Comparison of ENCODE assay signal across 1 cellular context in the genomic region with DNA sequence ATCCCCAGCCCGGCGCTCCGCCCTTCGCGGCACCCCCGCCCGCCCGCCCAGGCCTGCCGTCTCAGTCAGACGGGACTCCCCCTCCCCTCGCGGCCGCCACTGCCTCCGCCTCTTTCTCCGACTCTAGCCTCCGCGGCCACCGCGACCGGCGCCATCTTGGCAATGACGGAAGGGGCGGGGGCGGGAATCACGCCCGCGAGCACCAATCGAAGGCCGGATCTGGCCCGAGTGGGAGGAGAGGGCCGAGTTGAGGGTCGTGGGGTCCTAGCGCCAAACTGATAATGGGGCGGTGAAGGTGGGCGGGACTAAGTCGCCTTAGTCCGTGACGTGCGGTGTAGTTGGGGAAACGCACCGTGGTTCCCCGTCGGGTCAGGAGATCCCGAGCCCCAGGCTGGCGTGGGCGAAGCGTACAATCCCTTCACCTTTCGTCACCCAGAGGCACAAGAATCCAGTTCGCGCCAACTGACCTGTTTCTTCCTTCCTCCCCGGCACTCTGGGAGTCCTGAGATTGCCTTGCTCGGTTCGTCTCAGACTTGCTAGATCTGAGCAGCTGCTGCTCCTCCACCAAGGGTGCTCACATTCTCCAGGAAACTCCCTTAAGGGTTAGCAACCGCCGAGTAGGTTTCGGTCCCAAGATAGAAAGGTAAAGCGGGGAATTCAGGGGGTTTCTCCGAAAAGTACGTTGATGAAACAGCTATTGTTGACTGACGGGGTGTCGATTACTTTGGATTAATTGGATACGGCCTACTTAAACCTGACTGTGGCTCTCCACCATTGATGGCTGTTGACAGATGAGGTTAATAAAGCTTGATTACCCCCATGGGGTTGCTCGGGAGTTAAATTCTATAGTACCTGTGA.
TF ChIP-seq lines count a peak whose summit lies in the region.

TSS of gene DENND4A (minus strand) at position 164 of the 858 bp plus-strand sequence. CDS start 35,843 bp downstream, outside the sequence.

TF ChIP-seq in K562, 482 proteins besides CTCF, POLR2A, EP300 and RAD21 (continued from another document and continues in another):
- TF ChIP-seq RCOR1 (IDR thresholded peaks at IDR 0.05; ENCODE audit: borderline replicate concordance in 1 of 2, low read depth in 2 of 2, low read length in 2 of 2) (peak in 1 of 2 experiments; percentile 72; a peak in 2 of 4 replicates), ZNF408 (CRISPR knock-in tag; IDR thresholded peaks at IDR 0.05; ENCODE audit: low read depth) (no peak), ZNF780A (CRISPR knock-in tag; IDR thresholded peaks at IDR 0.05) (no peak), MYC (IDR thresholded peaks at IDR 0.05; ENCODE audit: low read depth, low read length) (peak; percentile 57; the same call in 1 of the 2 replicates), MYC (CRISPR knock-in tag; IDR thresholded peaks at IDR 0.05; ENCODE audit: borderline replicate concordance, low read depth) (peak; percentile 60; the same call in 1 of the 2 replicates), SMAD4 (CRISPR knock-in tag; conservative IDR thresholded peaks at IDR 0.05) (peak; percentile 54; the same call in 1 of the 2 replicates), ZNF766 (CRISPR knock-in tag; conservative IDR thresholded peaks at IDR 0.05) (peak; percentile 56; the same call in 1 of the 2 replicates), ZNF23 (CRISPR knock-in tag; IDR thresholded peaks at IDR 0.05) (no peak), SLC30A9 (CRISPR knock-in tag; IDR thresholded peaks at IDR 0.05) (no peak), PHF8 (IDR thresholded peaks at IDR 0.05; ENCODE audit: borderline replicate concordance, low read length) (peak; percentile 79), SETDB1 (IDR thresholded peaks at IDR 0.05; ENCODE audit: low read length) (peak; percentile 29), NRF1 (conservative IDR thresholded peaks at IDR 0.05 in 1 of 2, IDR thresholded peaks at IDR 0.05 in 1 of 2) (peak; percentile 53 to 66), HCFC1 (IDR thresholded peaks at IDR 0.05; ENCODE audit: low read depth, low read length) (peak; percentile 53; the same call in 1 of the 2 replicates), HDAC1 (IDR thresholded peaks at IDR 0.05) (peak in 1 of 2 experiments; percentile 66; a peak in 1 of 4 replicates), DMBX1 (CRISPR knock-in tag; IDR thresholded peaks at IDR 0.05; ENCODE audit: borderline replicate concordance) (no peak; the same call in 1 of the 2 replicates), DPF2 (IDR thresholded peaks at IDR 0.05) (peak; percentile 67), FOS (IDR thresholded peaks at IDR 0.05; ENCODE audit: extremely low read depth, insufficient read length) (peak; percentile 29), ZNF830 (CRISPR knock-in tag; IDR thresholded peaks at IDR 0.05) (no peak), STAG1 (CRISPR knock-in tag; IDR thresholded peaks at IDR 0.05; ENCODE audit: borderline replicate concordance) (no peak), SNIP1 (IDR thresholded peaks at IDR 0.05; ENCODE audit: low read depth) (no peak), NR3C1 (CRISPR knock-in tag; IDR thresholded peaks at IDR 0.05) (no peak), HLTF (IDR thresholded peaks at IDR 0.05) (peak; percentile 66; the same call in 1 of the 2 replicates), KDM1A (IDR thresholded peaks at IDR 0.05) (peak in 1 of 2 experiments; percentile 38; a peak in 1 of 4 replicates), ZNF282 (CRISPR knock-in tag; IDR thresholded peaks at IDR 0.05) (no peak), RFX1 (IDR thresholded peaks at IDR 0.05) (peak; percentile 50; the same call in 1 of the 2 replicates), STAT5A (IDR thresholded peaks at IDR 0.05; ENCODE audit: borderline replicate concordance, low read length) (peak; percentile 42; the same call in 1 of the 2 replicates), E2F6 (IDR thresholded peaks at IDR 0.05; ENCODE audit: borderline replicate concordance in 1 of 2, extremely low read depth in 1 of 2, insufficient read depth in 1 of 2, insufficient read length in 1 of 2, low read depth in 1 of 2, low read length in 1 of 2, poor library complexity in 1 of 2, severe bottlenecking in 1 of 2) (peak; percentile 34 to 61), SMAD2 (IDR thresholded peaks at IDR 0.05; ENCODE audit: low read depth, low read length) (no peak), KDM5B (IDR thresholded peaks at IDR 0.05; ENCODE audit: insufficient replicate concordance, low read depth, low read length) (peak; percentile 92), ZNF57 (CRISPR knock-in tag; IDR thresholded peaks at IDR 0.05) (no peak), RFX5 (IDR thresholded peaks at IDR 0.05; ENCODE audit: low read depth, low read length) (peak; percentile 85), FOXM1 (IDR thresholded peaks at IDR 0.05; ENCODE audit: low read depth) (peak; percentile 95), FOXM1 (CRISPR knock-in tag; IDR thresholded peaks at IDR 0.05; ENCODE audit: low read depth) (no peak), ERF (CRISPR knock-in tag; IDR thresholded peaks at IDR 0.05) (no peak; the same call in 1 of the 2 replicates), ZBTB1 (CRISPR knock-in tag; IDR thresholded peaks at IDR 0.05; ENCODE audit: borderline replicate concordance, low read depth) (no peak), MED1 (CRISPR knock-in tag; IDR thresholded peaks at IDR 0.05; ENCODE audit: borderline replicate concordance) (no peak), BACH1 (tag; IDR thresholded peaks at IDR 0.05) (0 out of 2 replicates have a peak, but pooled peaks have one; percentile 43), ZNF311 (CRISPR knock-in tag; IDR thresholded peaks at IDR 0.05) (no peak), EHMT2 (IDR thresholded peaks at IDR 0.05) (peak; percentile 47; the same call in 1 of the 2 replicates), FOXJ3 (CRISPR knock-in tag; IDR thresholded peaks at IDR 0.05) (no peak), CEBPB (tag; IDR thresholded peaks at IDR 0.05) (no peak), CBX3 (IDR thresholded peaks at IDR 0.05; ENCODE audit: borderline replicate concordance in 1 of 2, low read length in 2 of 2) (peak in 1 of 2 experiments; percentile 54; a peak in 1 of 3 replicates), HMGXB4 (CRISPR knock-in tag; IDR thresholded peaks at IDR 0.05) (peak; percentile 85), NCOR1 (IDR thresholded peaks at IDR 0.05) (peak; percentile 58; the same call in 1 of the 2 replicates), BCLAF1 (IDR thresholded peaks at IDR 0.05; ENCODE audit: borderline replicate concordance in 1 of 2, control insufficient read depth in 1 of 2, low read depth in 2 of 2, low read length in 1 of 2) (peak in 1 of 2 experiments; percentile 80; a peak in 1 of 4 replicates), ARID3A (IDR thresholded peaks at IDR 0.05; ENCODE audit: borderline replicate concordance, low read depth, low read length) (peak; percentile 19; the same call in 1 of the 2 replicates), ARNT (IDR thresholded peaks at IDR 0.05) (peak in 1 of 2 experiments; percentile 20; a peak in 3 of 4 replicates), MIER1 (IDR thresholded peaks at IDR 0.05; ENCODE audit: low read depth) (no peak), PHB (CRISPR knock-in tag; IDR thresholded peaks at IDR 0.05) (no peak)
- TF ChIP-seq, protein P1, sequence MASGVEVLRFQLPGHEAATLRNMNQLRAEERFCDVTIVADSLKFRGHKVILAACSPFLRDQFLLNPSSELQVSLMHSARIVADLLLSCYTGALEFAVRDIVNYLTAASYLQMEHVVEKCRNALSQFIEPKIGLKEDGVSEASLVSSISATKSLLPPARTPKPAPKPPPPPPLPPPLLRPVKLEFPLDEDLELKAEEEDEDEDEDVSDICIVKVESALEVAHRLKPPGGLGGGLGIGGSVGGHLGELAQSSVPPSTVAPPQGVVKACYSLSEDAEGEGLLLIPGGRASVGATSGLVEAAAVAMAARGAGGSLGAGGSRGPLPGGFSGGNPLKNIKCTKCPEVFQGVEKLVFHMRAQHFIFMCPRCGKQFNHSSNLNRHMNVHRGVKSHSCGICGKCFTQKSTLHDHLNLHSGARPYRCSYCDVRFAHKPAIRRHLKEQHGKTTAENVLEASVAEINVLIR (CRISPR knock-in tag; IDR thresholded peaks at IDR 0.05) = peak; percentile 81
- TF ChIP-seq, protein P2, sequence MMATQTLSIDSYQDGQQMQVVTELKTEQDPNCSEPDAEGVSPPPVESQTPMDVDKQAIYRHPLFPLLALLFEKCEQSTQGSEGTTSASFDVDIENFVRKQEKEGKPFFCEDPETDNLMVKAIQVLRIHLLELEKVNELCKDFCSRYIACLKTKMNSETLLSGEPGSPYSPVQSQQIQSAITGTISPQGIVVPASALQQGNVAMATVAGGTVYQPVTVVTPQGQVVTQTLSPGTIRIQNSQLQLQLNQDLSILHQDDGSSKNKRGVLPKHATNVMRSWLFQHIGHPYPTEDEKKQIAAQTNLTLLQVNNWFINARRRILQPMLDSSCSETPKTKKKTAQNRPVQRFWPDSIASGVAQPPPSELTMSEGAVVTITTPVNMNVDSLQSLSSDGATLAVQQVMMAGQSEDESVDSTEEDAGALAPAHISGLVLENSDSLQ (IDR thresholded peaks at IDR 0.05) = peak; percentile 79
- TF ChIP-seq, protein P3, sequence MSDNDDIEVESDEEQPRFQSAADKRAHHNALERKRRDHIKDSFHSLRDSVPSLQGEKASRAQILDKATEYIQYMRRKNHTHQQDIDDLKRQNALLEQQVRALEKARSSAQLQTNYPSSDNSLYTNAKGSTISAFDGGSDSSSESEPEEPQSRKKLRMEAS (CRISPR knock-in tag; IDR thresholded peaks at IDR 0.05) = 0 out of 2 replicates have a peak, but pooled peaks have one; percentile 20
- TF ChIP-seq, protein P4, sequence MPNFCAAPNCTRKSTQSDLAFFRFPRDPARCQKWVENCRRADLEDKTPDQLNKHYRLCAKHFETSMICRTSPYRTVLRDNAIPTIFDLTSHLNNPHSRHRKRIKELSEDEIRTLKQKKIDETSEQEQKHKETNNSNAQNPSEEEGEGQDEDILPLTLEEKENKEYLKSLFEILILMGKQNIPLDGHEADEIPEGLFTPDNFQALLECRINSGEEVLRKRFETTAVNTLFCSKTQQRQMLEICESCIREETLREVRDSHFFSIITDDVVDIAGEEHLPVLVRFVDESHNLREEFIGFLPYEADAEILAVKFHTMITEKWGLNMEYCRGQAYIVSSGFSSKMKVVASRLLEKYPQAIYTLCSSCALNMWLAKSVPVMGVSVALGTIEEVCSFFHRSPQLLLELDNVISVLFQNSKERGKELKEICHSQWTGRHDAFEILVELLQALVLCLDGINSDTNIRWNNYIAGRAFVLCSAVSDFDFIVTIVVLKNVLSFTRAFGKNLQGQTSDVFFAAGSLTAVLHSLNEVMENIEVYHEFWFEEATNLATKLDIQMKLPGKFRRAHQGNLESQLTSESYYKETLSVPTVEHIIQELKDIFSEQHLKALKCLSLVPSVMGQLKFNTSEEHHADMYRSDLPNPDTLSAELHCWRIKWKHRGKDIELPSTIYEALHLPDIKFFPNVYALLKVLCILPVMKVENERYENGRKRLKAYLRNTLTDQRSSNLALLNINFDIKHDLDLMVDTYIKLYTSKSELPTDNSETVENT (CRISPR knock-in tag; IDR thresholded peaks at IDR 0.05) = peak; percentile 65; the same call in 1 of the 2 replicates
- TF ChIP-seq, protein P5, sequence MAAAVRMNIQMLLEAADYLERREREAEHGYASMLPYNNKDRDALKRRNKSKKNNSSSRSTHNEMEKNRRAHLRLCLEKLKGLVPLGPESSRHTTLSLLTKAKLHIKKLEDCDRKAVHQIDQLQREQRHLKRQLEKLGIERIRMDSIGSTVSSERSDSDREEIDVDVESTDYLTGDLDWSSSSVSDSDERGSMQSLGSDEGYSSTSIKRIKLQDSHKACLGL (CRISPR knock-in tag; IDR thresholded peaks at IDR 0.05; ENCODE audit: borderline replicate concordance, poor library complexity, severe bottlenecking) = no peak
